ENCODE assay signal across 8 cellular contexts in the genomic region with DNA sequence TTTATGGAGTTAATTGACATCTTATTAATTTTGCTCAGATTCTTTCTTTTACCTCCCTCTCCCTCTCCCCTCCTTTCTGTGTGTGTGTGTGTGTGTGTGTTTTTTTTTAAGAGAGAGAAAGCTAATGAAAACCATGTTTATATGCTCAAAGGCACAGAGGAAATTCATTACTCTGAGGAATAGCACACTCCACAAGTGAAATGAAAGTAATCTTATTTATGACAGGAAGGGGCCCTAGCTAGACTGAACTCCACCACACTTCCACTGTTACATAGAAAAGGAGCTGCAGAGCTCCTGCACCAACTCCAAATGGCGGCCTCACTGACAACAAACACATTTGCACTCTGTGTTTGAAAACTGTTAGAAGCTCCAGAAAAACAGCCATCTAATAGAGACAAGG.
DNase-seq lines count a peak whose midpoint lies in the region; ATAC-seq and TF ChIP-seq lines count a peak whose summit lies in the region.

No MANE protein-coding gene starts in this region.

- H3K4me3 Mint-ChIP-seq in activated naive CD4-positive, alpha-beta T cell treated with anti-CD3 and anti-CD28 coated beads, Interleukin-2, amount 10 ng/mL, durations not matched to agents 7 days and 5 days: peak overlapping the region; percentile 53
- peak overlapping the region; percentile 60 to 72 for H3K4me3 Mint-ChIP-seq in stimulated activated naive CD8-positive, alpha-beta T cell treated with anti-CD3 and anti-CD28 coated beads, Interleukin-15, amount 100 ng/mL, for 72 hours
- H3K4me3 Mint-ChIP-seq in Calu3 (ENCODE audit: low read depth, unreplicated experiment): no peak overlapping the region

- H3K4me1 Mint-ChIP-seq in activated naive CD4-positive, alpha-beta T cell treated with anti-CD3 and anti-CD28 coated beads, Interleukin-2, amount 10 ng/mL, durations not matched to agents 7 days and 5 days: peaks cover 40% of the 10 kb centered on the region
- peaks cover 38% of the 10 kb centered on the region for H3K4me1 Mint-ChIP-seq in stimulated activated naive CD8-positive, alpha-beta T cell treated with anti-CD3 and anti-CD28 coated beads, Interleukin-15, amount 100 ng/mL, for 72 hours
- H3K4me1 Mint-ChIP-seq in Calu3 (ENCODE audit: low read depth, unreplicated experiment): no peaks in the 10 kb centered on the region

- H3K27ac Mint-ChIP-seq in activated naive CD4-positive, alpha-beta T cell treated with anti-CD3 and anti-CD28 coated beads, Interleukin-2, amount 10 ng/mL, durations not matched to agents 7 days and 5 days: peak overlapping the region; percentile 88
- peak overlapping the region; percentile 89 to 92 for H3K27ac Mint-ChIP-seq in stimulated activated naive CD8-positive, alpha-beta T cell treated with anti-CD3 and anti-CD28 coated beads, Interleukin-15, amount 100 ng/mL, for 72 hours
- no peak overlapping the region for H3K27ac Mint-ChIP-seq in Calu3 (ENCODE audit: unreplicated experiment)

- CTCF ChIA-PET in activated naive CD4-positive, alpha-beta T cell treated with anti-CD3 and anti-CD28 coated beads, Interleukin-2, amount 10 ng/mL, durations not matched to agents 7 days and 5 days (lab: Charles Lee): interaction anchor here (3.1 kb wide), 1 partner anchor 1221 kb away, joined by 13 read pairs; no protein-coding TSS in a partner anchor
- CTCF ChIA-PET in Calu3 (lab: Charles Lee): no interaction called here

- ATAC-seq in HG03139 (IDR thresholded peaks at IDR 0.05; ENCODE audit: unreplicated experiment): peak; percentile 77
- ATAC-seq in stimulated activated naive CD8-positive, alpha-beta T cell treated with anti-CD3 and anti-CD28 coated beads, Interleukin-15, amount 100 ng/mL, for 72 hours: peak; percentile 78

- in situ Hi-C loops in astrocyte of the spinal cord (cut with HindIII; ENCODE audit: low sequenced_read_pairs): no loop called here

- TF ChIP-seq CTCF in astrocyte of the spinal cord (IDR thresholded peaks at IDR 0.05; ENCODE audit: low read depth, low read length): no peak
- TF ChIP-seq CTCF in Calu3 (IDR thresholded peaks at IDR 0.05; ENCODE audit: unreplicated experiment): no peak

- peak; percentile 39 for DNase-seq in activated naive CD4-positive, alpha-beta T cell treated with anti-CD3 and anti-CD28 coated beads, Interleukin-2, amount 10 ng/mL, durations not matched to agents 7 days and 5 days
- DNase-seq in activated naive CD4-positive, alpha-beta T cell treated with anti-CD3 and anti-CD28 coated beads, Interleukin-2, amount 50 U/mL, for 16 hours: no peak
- DNase-seq in astrocyte of the spinal cord (ENCODE audit: low read depth, low spot score) (peak; percentile 33), Calu3 (no peak), head of caudate nucleus (no peak), NCI-H510A treated with DMSO at 0.1 percent for 48 hours (lab: John Stamatoyannopoulos, UW) (no peak)
- DNase-seq in stimulated activated naive CD8-positive, alpha-beta T cell treated with anti-CD3 and anti-CD28 coated beads, Interleukin-15, amount 100 ng/mL, for 72 hours: peak in 1 of 2 donors; percentile 6

- intact Hi-C loops in Calu3 (cut with micrococcal nuclease; ENCODE audit: unreplicated experiment): no loop called here
- intact Hi-C loops in head of caudate nucleus (cut with DNase I): no loop called here

- no peaks in the 10 kb centered on the region for H3K27me3 Mint-ChIP-seq in activated naive CD4-positive, alpha-beta T cell treated with anti-CD3 and anti-CD28 coated beads, Interleukin-2, amount 10 ng/mL, durations not matched to agents 7 days and 5 days
- H3K27me3 Mint-ChIP-seq in stimulated activated naive CD8-positive, alpha-beta T cell treated with anti-CD3 and anti-CD28 coated beads, Interleukin-15, amount 100 ng/mL, for 72 hours: no peaks in the 10 kb centered on the region
- no peaks in the 10 kb centered on the region for H3K27me3 Mint-ChIP-seq in Calu3 (ENCODE audit: unreplicated experiment)

- H3K4me3 ChIP-seq in astrocyte of the spinal cord (ENCODE audit: low read depth, low read length): no peak overlapping the region

- peaks cover 8% of the 10 kb centered on the region for H3K36me3 Mint-ChIP-seq in activated naive CD4-positive, alpha-beta T cell treated with anti-CD3 and anti-CD28 coated beads, Interleukin-2, amount 10 ng/mL, durations not matched to agents 7 days and 5 days
- H3K36me3 Mint-ChIP-seq in Calu3 (ENCODE audit: insufficient read depth, unreplicated experiment): no peaks in the 10 kb centered on the region

- BruUV-seq in Calu3 (replicated peaks; lab: Mats Ljungman, UMichigan): no TSS peak

- no peaks in the 10 kb centered on the region for H3K9me3 Mint-ChIP-seq in activated naive CD4-positive, alpha-beta T cell treated with anti-CD3 and anti-CD28 coated beads, Interleukin-2, amount 10 ng/mL, durations not matched to agents 7 days and 5 days
- H3K9me3 Mint-ChIP-seq in stimulated activated naive CD8-positive, alpha-beta T cell treated with anti-CD3 and anti-CD28 coated beads, Interleukin-15, amount 100 ng/mL, for 72 hours: no peaks in the 10 kb centered on the region
- no peaks in the 10 kb centered on the region for H3K9me3 Mint-ChIP-seq in Calu3 (ENCODE audit: low read depth, unreplicated experiment)

Comparison
In these comparisons a context has a peak if more than half of its experiments do, and no peak if none do; other contexts are left out.
1. DNase-seq: peak in activated naive CD4-positive, alpha-beta T cell treated with anti-CD3 and anti-CD28 coated beads, Interleukin-2, amount 10 ng/mL, durations not matched to agents 7 days and 5 days (single experiment) and astrocyte of the spinal cord (single experiment); none in activated naive CD4-positive, alpha-beta T cell treated with anti-CD3 and anti-CD28 coated beads, Interleukin-2, amount 50 U/mL, for 16 hours (single experiment), Calu3 (single experiment), head of caudate nucleus (0 of 42) and NCI-H510A treated with DMSO at 0.1 percent for 48 hours (single experiment).